Comparison of ENCODE assay signal across 1 cellular context in the genomic region with DNA sequence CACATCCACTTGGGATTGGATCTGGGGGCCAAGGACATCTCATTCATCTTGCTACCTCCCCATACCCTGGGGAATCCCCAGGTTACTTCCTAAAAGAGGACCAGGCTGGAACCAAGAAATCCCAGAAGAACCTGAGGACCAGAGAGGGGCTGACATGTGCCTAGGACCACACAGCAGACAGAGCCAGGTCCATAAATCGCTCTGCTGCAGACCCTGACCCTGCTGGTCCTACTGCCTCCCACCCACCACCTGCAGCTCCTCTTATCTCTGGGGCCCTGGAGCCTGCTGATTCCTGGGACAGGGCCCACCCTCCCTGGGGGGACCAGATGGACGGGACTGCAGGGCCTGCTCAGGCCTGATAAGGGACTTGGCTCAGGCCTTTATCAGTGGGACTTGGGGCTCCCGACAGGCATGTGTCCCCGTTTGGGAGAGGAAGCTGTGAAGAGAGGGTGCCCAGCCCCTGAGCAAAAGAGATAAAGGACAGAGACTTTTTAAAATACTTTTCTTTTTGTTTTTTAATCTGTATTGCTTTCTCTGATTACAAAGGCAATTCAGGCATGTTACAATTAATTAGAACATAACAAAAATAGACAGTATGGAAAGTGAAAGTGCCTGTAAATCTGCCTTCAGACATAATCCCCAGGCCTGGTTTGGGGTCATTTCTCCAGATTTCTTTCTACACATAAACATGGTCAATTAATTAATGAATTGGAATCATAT.
A peak's percentile ranks its signal among the peaks of the same experiment; 100 is the strongest.
TF ChIP-seq lines count a peak whose summit lies in the region.

No MANE protein-coding gene starts in this region.

TF ChIP-seq in K562, 482 proteins besides CTCF, POLR2A, EP300 and RAD21 (continued from another document and continues in another):
- TF ChIP-seq, protein P1, sequence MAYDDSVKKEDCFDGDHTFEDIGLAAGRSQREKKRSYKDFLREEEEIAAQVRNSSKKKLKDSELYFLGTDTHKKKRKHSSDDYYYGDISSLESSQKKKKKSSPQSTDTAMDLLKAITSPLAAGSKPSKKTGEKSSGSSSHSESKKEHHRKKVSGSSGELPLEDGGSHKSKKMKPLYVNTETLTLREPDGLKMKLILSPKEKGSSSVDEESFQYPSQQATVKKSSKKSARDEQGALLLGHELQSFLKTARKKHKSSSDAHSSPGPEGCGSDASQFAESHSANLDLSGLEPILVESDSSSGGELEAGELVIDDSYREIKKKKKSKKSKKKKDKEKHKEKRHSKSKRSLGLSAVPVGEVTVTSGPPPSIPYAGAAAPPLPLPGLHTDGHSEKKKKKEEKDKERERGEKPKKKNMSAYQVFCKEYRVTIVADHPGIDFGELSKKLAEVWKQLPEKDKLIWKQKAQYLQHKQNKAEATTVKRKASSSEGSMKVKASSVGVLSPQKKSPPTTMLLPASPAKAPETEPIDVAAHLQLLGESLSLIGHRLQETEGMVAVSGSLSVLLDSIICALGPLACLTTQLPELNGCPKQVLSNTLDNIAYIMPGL (CRISPR knock-in tag; IDR thresholded peaks at IDR 0.05) = no peak
- TF ChIP-seq, protein P2, sequence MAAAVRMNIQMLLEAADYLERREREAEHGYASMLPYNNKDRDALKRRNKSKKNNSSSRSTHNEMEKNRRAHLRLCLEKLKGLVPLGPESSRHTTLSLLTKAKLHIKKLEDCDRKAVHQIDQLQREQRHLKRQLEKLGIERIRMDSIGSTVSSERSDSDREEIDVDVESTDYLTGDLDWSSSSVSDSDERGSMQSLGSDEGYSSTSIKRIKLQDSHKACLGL (CRISPR knock-in tag; IDR thresholded peaks at IDR 0.05; ENCODE audit: borderline replicate concordance, poor library complexity, severe bottlenecking) = no peak
- no peak for TF ChIP-seq POLR3G (IDR thresholded peaks at IDR 0.05; ENCODE audit: extremely low read depth, insufficient read length, insufficient replicate concordance)
- TF ChIP-seq, protein P3, sequence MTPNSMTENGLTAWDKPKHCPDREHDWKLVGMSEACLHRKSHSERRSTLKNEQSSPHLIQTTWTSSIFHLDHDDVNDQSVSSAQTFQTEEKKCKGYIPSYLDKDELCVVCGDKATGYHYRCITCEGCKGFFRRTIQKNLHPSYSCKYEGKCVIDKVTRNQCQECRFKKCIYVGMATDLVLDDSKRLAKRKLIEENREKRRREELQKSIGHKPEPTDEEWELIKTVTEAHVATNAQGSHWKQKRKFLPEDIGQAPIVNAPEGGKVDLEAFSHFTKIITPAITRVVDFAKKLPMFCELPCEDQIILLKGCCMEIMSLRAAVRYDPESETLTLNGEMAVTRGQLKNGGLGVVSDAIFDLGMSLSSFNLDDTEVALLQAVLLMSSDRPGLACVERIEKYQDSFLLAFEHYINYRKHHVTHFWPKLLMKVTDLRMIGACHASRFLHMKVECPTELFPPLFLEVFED (CRISPR knock-in tag; conservative IDR thresholded peaks at IDR 0.05) = peak; percentile 98
- TF ChIP-seq ZNF561 (CRISPR knock-in tag; conservative IDR thresholded peaks at IDR 0.05) = peak; percentile 80; the same call in 1 of the 2 replicates
- no peak for TF ChIP-seq ZNF408 (CRISPR knock-in tag; IDR thresholded peaks at IDR 0.05; ENCODE audit: low read depth)
- no peak for TF ChIP-seq ZNF224 (CRISPR knock-in tag; IDR thresholded peaks at IDR 0.05)
- no peak for TF ChIP-seq RBM22 (IDR thresholded peaks at IDR 0.05; ENCODE audit: low read depth, low read length, poor library complexity, severe bottlenecking)
- TF ChIP-seq TAL1 (IDR thresholded peaks at IDR 0.05) = peak; percentile 100
- TF ChIP-seq ZNF282 (CRISPR knock-in tag; IDR thresholded peaks at IDR 0.05) = no peak
- TF ChIP-seq MXI1 (IDR thresholded peaks at IDR 0.05; ENCODE audit: low read depth, low read length) = peak; percentile 86; the same call in 1 of the 2 replicates
- peak; percentile 92 for TF ChIP-seq PHF21A (IDR thresholded peaks at IDR 0.05; ENCODE audit: borderline replicate concordance, low read depth)
- peak; percentile 100 for TF ChIP-seq FOXM1 (IDR thresholded peaks at IDR 0.05; ENCODE audit: low read depth)
- no peak for TF ChIP-seq FOXM1 (CRISPR knock-in tag; IDR thresholded peaks at IDR 0.05; ENCODE audit: low read depth)
- no peak for TF ChIP-seq ARHGAP35 (IDR thresholded peaks at IDR 0.05; ENCODE audit: partially characterized antibody)
- no peak for TF ChIP-seq ZBTB8A (IDR thresholded peaks at IDR 0.05; ENCODE audit: partially characterized antibody)
- TF ChIP-seq NR2C2 (CRISPR knock-in tag; IDR thresholded peaks at IDR 0.05) = 0 out of 2 replicates have a peak, but pooled peaks have one; percentile 49
- peak; percentile 67 for TF ChIP-seq NR2C2 (tag; IDR thresholded peaks at IDR 0.05)
- TF ChIP-seq ARID2 (IDR thresholded peaks at IDR 0.05) = no peak
- TF ChIP-seq SRSF3 (IDR thresholded peaks at IDR 0.05; ENCODE audit: insufficient read depth, low read length) = no peak
- peak; percentile 94 for TF ChIP-seq MEF2D (tag; conservative IDR thresholded peaks at IDR 0.05; ENCODE audit: low read depth)
- peak; percentile 45; the same call in 1 of the 2 replicates for TF ChIP-seq SIN3B (IDR thresholded peaks at IDR 0.05; ENCODE audit: low read depth)
- TF ChIP-seq KLF13 (tag; IDR thresholded peaks at IDR 0.05; ENCODE audit: borderline replicate concordance, low read depth) = peak; percentile 93
- no peak for TF ChIP-seq HCFC1 (IDR thresholded peaks at IDR 0.05; ENCODE audit: low read depth, low read length)
- TF ChIP-seq CTBP1 (IDR thresholded peaks at IDR 0.05; ENCODE audit: borderline replicate concordance) = peak; percentile 96; the same call in 1 of the 2 replicates
- TF ChIP-seq XRCC3 (IDR thresholded peaks at IDR 0.05) = no peak
- TF ChIP-seq NCOR1 (IDR thresholded peaks at IDR 0.05) = peak; percentile 100
- TF ChIP-seq CEBPB (tag; IDR thresholded peaks at IDR 0.05) = no peak
- TF ChIP-seq FOXK1 (CRISPR knock-in tag; IDR thresholded peaks at IDR 0.05; ENCODE audit: borderline replicate concordance) = no peak
- TF ChIP-seq ZNF274 (IDR thresholded peaks at IDR 0.05; ENCODE audit: borderline replicate concordance, low read depth, low read length) = peak; percentile 93
- peak; percentile 98 for TF ChIP-seq ZNF583 (CRISPR knock-in tag; IDR thresholded peaks at IDR 0.05)
- TF ChIP-seq NR3C1 (CRISPR knock-in tag; IDR thresholded peaks at IDR 0.05) = no peak
- TF ChIP-seq, protein P4, sequence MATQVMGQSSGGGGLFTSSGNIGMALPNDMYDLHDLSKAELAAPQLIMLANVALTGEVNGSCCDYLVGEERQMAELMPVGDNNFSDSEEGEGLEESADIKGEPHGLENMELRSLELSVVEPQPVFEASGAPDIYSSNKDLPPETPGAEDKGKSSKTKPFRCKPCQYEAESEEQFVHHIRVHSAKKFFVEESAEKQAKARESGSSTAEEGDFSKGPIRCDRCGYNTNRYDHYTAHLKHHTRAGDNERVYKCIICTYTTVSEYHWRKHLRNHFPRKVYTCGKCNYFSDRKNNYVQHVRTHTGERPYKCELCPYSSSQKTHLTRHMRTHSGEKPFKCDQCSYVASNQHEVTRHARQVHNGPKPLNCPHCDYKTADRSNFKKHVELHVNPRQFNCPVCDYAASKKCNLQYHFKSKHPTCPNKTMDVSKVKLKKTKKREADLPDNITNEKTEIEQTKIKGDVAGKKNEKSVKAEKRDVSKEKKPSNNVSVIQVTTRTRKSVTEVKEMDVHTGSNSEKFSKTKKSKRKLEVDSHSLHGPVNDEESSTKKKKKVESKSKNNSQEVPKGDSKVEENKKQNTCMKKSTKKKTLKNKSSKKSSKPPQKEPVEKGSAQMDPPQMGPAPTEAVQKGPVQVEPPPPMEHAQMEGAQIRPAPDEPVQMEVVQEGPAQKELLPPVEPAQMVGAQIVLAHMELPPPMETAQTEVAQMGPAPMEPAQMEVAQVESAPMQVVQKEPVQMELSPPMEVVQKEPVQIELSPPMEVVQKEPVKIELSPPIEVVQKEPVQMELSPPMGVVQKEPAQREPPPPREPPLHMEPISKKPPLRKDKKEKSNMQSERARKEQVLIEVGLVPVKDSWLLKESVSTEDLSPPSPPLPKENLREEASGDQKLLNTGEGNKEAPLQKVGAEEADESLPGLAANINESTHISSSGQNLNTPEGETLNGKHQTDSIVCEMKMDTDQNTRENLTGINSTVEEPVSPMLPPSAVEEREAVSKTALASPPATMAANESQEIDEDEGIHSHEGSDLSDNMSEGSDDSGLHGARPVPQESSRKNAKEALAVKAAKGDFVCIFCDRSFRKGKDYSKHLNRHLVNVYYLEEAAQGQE (CRISPR knock-in tag; IDR thresholded peaks at IDR 0.05; ENCODE audit: low read depth) = no peak
- TF ChIP-seq ARID1B (IDR thresholded peaks at IDR 0.05) = peak; percentile 100
- peak; percentile 72; the same call in 1 of the 2 replicates for TF ChIP-seq HSF4 (CRISPR knock-in tag; IDR thresholded peaks at IDR 0.05; ENCODE audit: borderline replicate concordance)
- TF ChIP-seq SREBF1 (IDR thresholded peaks at IDR 0.05; ENCODE audit: borderline replicate concordance, low read depth, low read length) = peak; percentile 86
- TF ChIP-seq SRSF1 (IDR thresholded peaks at IDR 0.05; ENCODE audit: low read depth, low read length) = no peak
- 0 out of 2 replicates have a peak, but pooled peaks have one; percentile 26 for TF ChIP-seq ELF2 (CRISPR knock-in tag; IDR thresholded peaks at IDR 0.05)
- TF ChIP-seq PML (IDR thresholded peaks at IDR 0.05; ENCODE audit: low read length) = peak; percentile 100
- TF ChIP-seq, protein P5, sequence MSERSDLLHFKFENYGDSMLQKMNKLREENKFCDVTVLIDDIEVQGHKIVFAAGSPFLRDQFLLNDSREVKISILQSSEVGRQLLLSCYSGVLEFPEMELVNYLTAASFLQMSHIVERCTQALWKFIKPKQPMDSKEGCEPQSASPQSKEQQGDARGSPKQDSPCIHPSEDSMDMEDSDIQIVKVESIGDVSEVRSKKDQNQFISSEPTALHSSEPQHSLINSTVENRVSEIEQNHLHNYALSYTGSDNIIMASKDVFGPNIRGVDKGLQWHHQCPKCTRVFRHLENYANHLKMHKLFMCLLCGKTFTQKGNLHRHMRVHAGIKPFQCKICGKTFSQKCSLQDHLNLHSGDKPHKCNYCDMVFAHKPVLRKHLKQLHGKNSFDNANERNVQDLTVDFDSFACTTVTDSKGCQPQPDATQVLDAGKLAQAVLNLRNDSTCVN (CRISPR knock-in tag; IDR thresholded peaks at IDR 0.05) = peak; percentile 93; the same call in 1 of the 2 replicates
- 0 out of 2 replicates have a peak, but pooled peaks have one; percentile 72 for TF ChIP-seq CBX1 (IDR thresholded peaks at IDR 0.05; ENCODE audit: low read depth)
- no peak for TF ChIP-seq ZZZ3 (IDR thresholded peaks at IDR 0.05)
- no peak for TF ChIP-seq POLR2G (IDR thresholded peaks at IDR 0.05; ENCODE audit: low read depth, low read length)
- TF ChIP-seq ZNF444 (CRISPR knock-in tag; IDR thresholded peaks at IDR 0.05) = peak; percentile 95
- peak; percentile 99 for TF ChIP-seq KDM1A (IDR thresholded peaks at IDR 0.05)
- TF ChIP-seq ZNF551 (CRISPR knock-in tag; IDR thresholded peaks at IDR 0.05) = 0 out of 2 replicates have a peak, but pooled peaks have one; percentile 11
- 0 out of 2 replicates have a peak, but pooled peaks have one; percentile 58 for TF ChIP-seq ZNF764 (CRISPR knock-in tag; IDR thresholded peaks at IDR 0.05; ENCODE audit: low read depth)
- TF ChIP-seq KDM5B (IDR thresholded peaks at IDR 0.05; ENCODE audit: insufficient replicate concordance, low read depth, low read length) = no peak
- TF ChIP-seq, protein P6, sequence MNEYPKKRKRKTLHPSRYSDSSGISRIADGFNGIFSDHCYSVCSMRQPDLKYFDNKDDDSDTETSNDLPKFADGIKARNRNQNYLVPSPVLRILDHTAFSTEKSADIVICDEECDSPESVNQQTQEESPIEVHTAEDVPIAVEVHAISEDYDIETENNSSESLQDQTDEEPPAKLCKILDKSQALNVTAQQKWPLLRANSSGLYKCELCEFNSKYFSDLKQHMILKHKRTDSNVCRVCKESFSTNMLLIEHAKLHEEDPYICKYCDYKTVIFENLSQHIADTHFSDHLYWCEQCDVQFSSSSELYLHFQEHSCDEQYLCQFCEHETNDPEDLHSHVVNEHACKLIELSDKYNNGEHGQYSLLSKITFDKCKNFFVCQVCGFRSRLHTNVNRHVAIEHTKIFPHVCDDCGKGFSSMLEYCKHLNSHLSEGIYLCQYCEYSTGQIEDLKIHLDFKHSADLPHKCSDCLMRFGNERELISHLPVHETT (CRISPR knock-in tag; conservative IDR thresholded peaks at IDR 0.05 in 1 of 2, IDR thresholded peaks at IDR 0.05 in 1 of 2) = peak in 1 of 2 experiments; percentile 98; a peak in 2 of 4 replicates
- TF ChIP-seq FOXA3 (CRISPR knock-in tag; conservative IDR thresholded peaks at IDR 0.05 in 1 of 2, IDR thresholded peaks at IDR 0.05 in 1 of 2) = peak; percentile 54 to 72; a peak in 2 of 4 replicates
- peak; percentile 94 for TF ChIP-seq MTA3 (IDR thresholded peaks at IDR 0.05; ENCODE audit: borderline replicate concordance)
- TF ChIP-seq PCBP2 (IDR thresholded peaks at IDR 0.05; ENCODE audit: low read depth, low read length, poor library complexity, severe bottlenecking) = no peak
- no peak for TF ChIP-seq RBM17 (IDR thresholded peaks at IDR 0.05; ENCODE audit: borderline replicate concordance, low read depth, low read length)
- TF ChIP-seq SMARCC2 (IDR thresholded peaks at IDR 0.05; ENCODE audit: low read depth) = peak; percentile 100
- no peak for TF ChIP-seq HNRNPK (IDR thresholded peaks at IDR 0.05; ENCODE audit: low read depth, low read length, poor library complexity, severe bottlenecking)
- no peak for TF ChIP-seq TAF7 (tag; IDR thresholded peaks at IDR 0.05)
- TF ChIP-seq, protein P7, sequence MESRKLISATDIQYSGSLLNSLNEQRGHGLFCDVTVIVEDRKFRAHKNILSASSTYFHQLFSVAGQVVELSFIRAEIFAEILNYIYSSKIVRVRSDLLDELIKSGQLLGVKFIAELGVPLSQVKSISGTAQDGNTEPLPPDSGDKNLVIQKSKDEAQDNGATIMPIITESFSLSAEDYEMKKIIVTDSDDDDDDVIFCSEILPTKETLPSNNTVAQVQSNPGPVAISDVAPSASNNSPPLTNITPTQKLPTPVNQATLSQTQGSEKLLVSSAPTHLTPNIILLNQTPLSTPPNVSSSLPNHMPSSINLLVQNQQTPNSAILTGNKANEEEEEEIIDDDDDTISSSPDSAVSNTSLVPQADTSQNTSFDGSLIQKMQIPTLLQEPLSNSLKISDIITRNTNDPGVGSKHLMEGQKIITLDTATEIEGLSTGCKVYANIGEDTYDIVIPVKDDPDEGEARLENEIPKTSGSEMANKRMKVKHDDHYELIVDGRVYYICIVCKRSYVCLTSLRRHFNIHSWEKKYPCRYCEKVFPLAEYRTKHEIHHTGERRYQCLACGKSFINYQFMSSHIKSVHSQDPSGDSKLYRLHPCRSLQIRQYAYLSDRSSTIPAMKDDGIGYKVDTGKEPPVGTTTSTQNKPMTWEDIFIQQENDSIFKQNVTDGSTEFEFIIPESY (CRISPR knock-in tag; IDR thresholded peaks at IDR 0.05) = peak; percentile 88
- TF ChIP-seq RFX5 (IDR thresholded peaks at IDR 0.05; ENCODE audit: low read depth, low read length) = no peak
- peak; percentile 100 for TF ChIP-seq KLF16 (IDR thresholded peaks at IDR 0.05)
- TF ChIP-seq ZNF445 (CRISPR knock-in tag; IDR thresholded peaks at IDR 0.05; ENCODE audit: low read depth) = peak; percentile 96
